ENCODE assay signal across 9 cellular contexts in genomic region chr16:68972720-68973119, GRCh38.
DNase-seq lines count a peak whose midpoint lies in the region; ATAC-seq and TF ChIP-seq lines count a peak whose summit lies in the region.
"Had no signal": no experiment of that assay in that cellular context is flagged by ENCODE, and none has a peak within 500 bp of the region (broad histone marks: within the 10 kb centered on the region; RNA-seq: fewer than 3 reads in every experiment).

No MANE protein-coding gene starts in this region.

- no peak overlapping the region for H3K4me3 ChIP-seq in epithelial cell of proximal tubule (ENCODE audit: low read depth, low read length)

- H3K27ac Mint-ChIP-seq in stimulated activated memory B cell treated with anti-CD40 and anti-IgM and Interleukin-4, amounts not matched to agents 10 μg/mL and 1 μg/mL and 100 μg/mL, for 72 hours = no peak overlapping the region

- H3K4me3 Mint-ChIP-seq in stimulated activated memory B cell treated with anti-CD40 and anti-IgM and Interleukin-4, amounts not matched to agents 10 μg/mL and 1 μg/mL and 100 μg/mL, for 72 hours = no peak overlapping the region

- peaks cover 60% of the 10 kb centered on the region for H3K36me3 Mint-ChIP-seq in stimulated activated memory B cell treated with anti-CD40 and anti-IgM and Interleukin-4, amounts not matched to agents 10 μg/mL and 1 μg/mL and 100 μg/mL, for 72 hours

- TF ChIP-seq CTCF in epithelial cell of proximal tubule (conservative IDR thresholded peaks at IDR 0.05; ENCODE audit: low read depth, low read length) = peak; percentile 58

- H3K9me3 Mint-ChIP-seq in stimulated activated memory B cell treated with anti-CD40 and anti-IgM and Interleukin-4, amounts not matched to agents 10 μg/mL and 1 μg/mL and 100 μg/mL, for 72 hours = no peaks in the 10 kb centered on the region

- no peaks in the 10 kb centered on the region for H3K4me1 Mint-ChIP-seq in stimulated activated memory B cell treated with anti-CD40 and anti-IgM and Interleukin-4, amounts not matched to agents 10 μg/mL and 1 μg/mL and 100 μg/mL, for 72 hours

- no peaks in the 10 kb centered on the region for H3K27me3 Mint-ChIP-seq in stimulated activated memory B cell treated with anti-CD40 and anti-IgM and Interleukin-4, amounts not matched to agents 10 μg/mL and 1 μg/mL and 100 μg/mL, for 72 hours

- no peak for ATAC-seq in GM21423 (IDR thresholded peaks at IDR 0.05; ENCODE audit: unreplicated experiment)
- no peak for ATAC-seq in stimulated activated memory B cell treated with anti-CD40 and anti-IgM and Interleukin-4, amounts not matched to agents 10 μg/mL and 1 μg/mL and 100 μg/mL, for 72 hours
- no peak for ATAC-seq in HG03469 (IDR thresholded peaks at IDR 0.05; ENCODE audit: unreplicated experiment)

- DNase-seq in HCEC 1CT = peak; percentile 28
- peak; percentile 43 for DNase-seq in NCI-H345 (lab: John Stamatoyannopoulos, UW)
- no peak for DNase-seq in epithelial cell of proximal tubule (ENCODE audit: low read depth)
- DNase-seq in pulmonary artery endothelial cell (ENCODE audit: low read depth, low spot score) = peak; percentile 60
- DNase-seq: activated CD4-positive, CD25-positive, alpha-beta regulatory T cell treated with anti-CD3 and anti-CD28 coated beads, Interleukin-2, amount 50 U/mL, for 72 hours; MV-4-11 had no signal
